ENCODE assay signal across 14 cellular contexts in genomic region chr16:84924339-84925091, GRCh38.
A peak's percentile ranks its signal among the peaks of the same experiment; 100 is the strongest.
DNase-seq lines count a peak whose midpoint lies in the region; ATAC-seq, FAIRE-seq and TF ChIP-seq lines count a peak whose summit lies in the region.
"Had no signal": no experiment of that assay in that cellular context is flagged by ENCODE, and none has a peak within 500 bp of the region (broad histone marks: within the 10 kb centered on the region; RNA-seq: fewer than 3 reads in every experiment).

No MANE protein-coding gene starts in this region.

- H3K9me3 Mint-ChIP-seq in glutamatergic neuron (ENCODE audit: unreplicated experiment) (peaks cover 19% of the 10 kb centered on the region), nephron (no peaks in the 10 kb centered on the region)
- H3K9me3 Mint-ChIP-seq in effector memory CD8-positive, alpha-beta T cell = no peaks in the 10 kb centered on the region

- TF ChIP-seq CTCF in PC-3 (conservative IDR thresholded peaks at IDR 0.05; ENCODE audit: low read depth, low read length) = no peak
- no peak for TF ChIP-seq CTCF in glutamatergic neuron (IDR thresholded peaks at IDR 0.05; ENCODE audit: partially characterized antibody, unreplicated experiment)
- no peak for TF ChIP-seq CTCF in nephron (IDR thresholded peaks at IDR 0.05; ENCODE audit: unreplicated experiment in 3 of 3)

- H3K27me3 Mint-ChIP-seq in glutamatergic neuron (ENCODE audit: unreplicated experiment) = peaks cover 17% of the 10 kb centered on the region
- peaks cover 9% of the 10 kb centered on the region for H3K27me3 Mint-ChIP-seq in nephron (ENCODE audit: low read depth)
- peaks cover 11 to 33% of the 10 kb centered on the region in 2 donors for H3K27me3 Mint-ChIP-seq in effector memory CD8-positive, alpha-beta T cell

- no peak overlapping the region for H3K4me3 ChIP-seq in PC-3 (ENCODE audit: low read length)
- H3K4me3 ChIP-seq in small intestine (ENCODE audit: low read depth in 1 of 2, low read length in 2 of 2) = no peak overlapping the region
- H3K4me3 ChIP-seq in MG63 = no peak overlapping the region
- H3K4me3 ChIP-seq: SJSA1 had no signal

- H3K4me1 ChIP-seq in PC-3 (ENCODE audit: insufficient read depth, low read length) (peaks cover 10% of the 10 kb centered on the region), small intestine (ENCODE audit: control insufficient read depth in 2 of 2, insufficient read depth in 1 of 2, low read depth in 1 of 2, low read length in 1 of 2) (peaks cover 0 to 2% of the 10 kb centered on the region in 2 donors)

- no peaks in the 10 kb centered on the region for H3K9me3 ChIP-seq in PC-3 (ENCODE audit: low read length)
- no peaks in the 10 kb centered on the region for H3K9me3 ChIP-seq in small intestine (ENCODE audit: control insufficient read depth, low read depth)
- H3K9me3 ChIP-seq in MG63 = no peaks in the 10 kb centered on the region
- H3K9me3 ChIP-seq: Caco-2, SJSA1 had no signal

- H2AFZ ChIP-seq in PC-3 (ENCODE audit: low read length) = peak overlapping the region; percentile 42; the same call in 1 of the 2 replicates

- no peak overlapping the region for H3K4me2 ChIP-seq in PC-3 (ENCODE audit: low read length)

- H4K20me1 ChIP-seq in PC-3 (ENCODE audit: low read length) = no peaks in the 10 kb centered on the region

- 51 to 55% (median 54%) methylated on average over 23 of the region's 23 CpGs for WGBS in small intestine, 3 donors

- H3K27ac ChIP-seq in PC-3 (ENCODE audit: low read length) (no peak overlapping the region), small intestine (ENCODE audit: low read depth in 1 of 2, low read length in 1 of 2) (peak overlapping the region in 1 of 2 donors; percentile 27)
- H3K27ac ChIP-seq: SJSA1 had no signal

- H3K9me2 ChIP-seq in PC-3 (replicated peaks; ENCODE audit: low read length) = no peaks in the 10 kb centered on the region

- no peaks in the 10 kb centered on the region for H3K79me2 ChIP-seq in PC-3 (ENCODE audit: low read length)

- H3K4me1 Mint-ChIP-seq in glutamatergic neuron (ENCODE audit: low read depth, unreplicated experiment) (peaks cover 39% of the 10 kb centered on the region), nephron (peaks cover 76% of the 10 kb centered on the region)
- peaks cover under 1 to 4% of the 10 kb centered on the region in 2 donors for H3K4me1 Mint-ChIP-seq in effector memory CD8-positive, alpha-beta T cell (ENCODE audit: low read depth in 2 of 2)

- no peak for ATAC-seq in PC-3
- ATAC-seq in HG03521 (IDR thresholded peaks at IDR 0.05; ENCODE audit: unreplicated experiment) = no peak
- no peak for ATAC-seq in effector memory CD8-positive, alpha-beta T cell (replicated peaks)

- CTCF ChIA-PET in PC-3 (lab: Charles Lee) = interaction anchor here (0.8 to 2.0 kb wide), 2 partner anchors 29 to 171 kb away, joined by 5 to 6 read pairs; no protein-coding TSS in a partner anchor

- no TSS peak for BruUV-seq in PC-3 (replicated peaks; lab: Mats Ljungman, UMichigan)

- H3K4me3 Mint-ChIP-seq in glutamatergic neuron (ENCODE audit: unreplicated experiment) (no peak overlapping the region), nephron (peak overlapping the region in 2 of 3 experiments; percentile 16 to 34)
- H3K4me3 Mint-ChIP-seq in effector memory CD8-positive, alpha-beta T cell = no peak overlapping the region

- intact Hi-C loops in PC-3 (cut with micrococcal nuclease) = loop anchor here (1.0 to 2.0 kb wide), 4 partner anchors 28 to 170 kb away; no protein-coding TSS in a partner anchor

- H3K27ac Mint-ChIP-seq in glutamatergic neuron (ENCODE audit: unreplicated experiment) (peak overlapping the region; percentile 52), nephron (peak overlapping the region; percentile 43 to 87 (median 79))
- no peak overlapping the region for H3K27ac Mint-ChIP-seq in effector memory CD8-positive, alpha-beta T cell

- DNase-seq in PC-3 (no peak), glutamatergic neuron (no peak), small intestine (peak; percentile 67), MG63 (no peak), NCI-H2081 (lab: John Stamatoyannopoulos, UW) (no peak)
- DNase-seq in effector memory CD8-positive, alpha-beta T cell = no peak
- DNase-seq: activated gamma-delta T cell, GDM1 had no signal

- POLR2A ChIA-PET in PC-3 (lab: Charles Lee; ENCODE audit: unreplicated experiment) = no interaction called here

- H3F3A ChIP-seq in PC-3 (ENCODE audit: low read length, unreplicated experiment) = no peaks in the 10 kb centered on the region

- H3K36me3 ChIP-seq in PC-3 (ENCODE audit: low read depth, low read length) (no peaks in the 10 kb centered on the region), small intestine (ENCODE audit: control insufficient read depth in 2 of 2, insufficient read depth in 2 of 2, low read length in 2 of 2) (no peaks in the 10 kb centered on the region), MG63 (no peaks in the 10 kb centered on the region)
- H3K36me3 ChIP-seq: SJSA1 had no signal

- no peaks in the 10 kb centered on the region for H3K27me3 ChIP-seq in PC-3 (ENCODE audit: low read length)
- no peaks in the 10 kb centered on the region for H3K27me3 ChIP-seq in small intestine (ENCODE audit: control insufficient read depth in 2 of 2, insufficient read depth in 2 of 2, low read length in 2 of 2)
- H3K27me3 ChIP-seq in MG63 = no peaks in the 10 kb centered on the region
- H3K27me3 ChIP-seq: SJSA1 had no signal

- H3K9ac ChIP-seq in PC-3 (ENCODE audit: low read length) = no peak overlapping the region

- H3K36me3 Mint-ChIP-seq in glutamatergic neuron (ENCODE audit: unreplicated experiment) (no peaks in the 10 kb centered on the region), nephron (ENCODE audit: low read depth) (no peaks in the 10 kb centered on the region)
- peaks cover 2% of the 10 kb centered on the region for H3K36me3 Mint-ChIP-seq in effector memory CD8-positive, alpha-beta T cell (ENCODE audit: insufficient read depth)

- FAIRE-seq in small intestine (lab: Jason Lieb, UNC) = no peak
- FAIRE-seq: colon, islet of Langerhans had no signal

Comparison
In these comparisons a context has a peak if more than half of its experiments do, and no peak if none do; other contexts are left out.
1. H3K27ac Mint-ChIP-seq: peak in glutamatergic neuron (single experiment) and nephron (3 of 3); none in effector memory CD8-positive, alpha-beta T cell (0 of 2).
2. H3K4me3 Mint-ChIP-seq: peak in nephron (2 of 3); none in glutamatergic neuron (single experiment) and effector memory CD8-positive, alpha-beta T cell (0 of 2).